In the genomic region with DNA sequence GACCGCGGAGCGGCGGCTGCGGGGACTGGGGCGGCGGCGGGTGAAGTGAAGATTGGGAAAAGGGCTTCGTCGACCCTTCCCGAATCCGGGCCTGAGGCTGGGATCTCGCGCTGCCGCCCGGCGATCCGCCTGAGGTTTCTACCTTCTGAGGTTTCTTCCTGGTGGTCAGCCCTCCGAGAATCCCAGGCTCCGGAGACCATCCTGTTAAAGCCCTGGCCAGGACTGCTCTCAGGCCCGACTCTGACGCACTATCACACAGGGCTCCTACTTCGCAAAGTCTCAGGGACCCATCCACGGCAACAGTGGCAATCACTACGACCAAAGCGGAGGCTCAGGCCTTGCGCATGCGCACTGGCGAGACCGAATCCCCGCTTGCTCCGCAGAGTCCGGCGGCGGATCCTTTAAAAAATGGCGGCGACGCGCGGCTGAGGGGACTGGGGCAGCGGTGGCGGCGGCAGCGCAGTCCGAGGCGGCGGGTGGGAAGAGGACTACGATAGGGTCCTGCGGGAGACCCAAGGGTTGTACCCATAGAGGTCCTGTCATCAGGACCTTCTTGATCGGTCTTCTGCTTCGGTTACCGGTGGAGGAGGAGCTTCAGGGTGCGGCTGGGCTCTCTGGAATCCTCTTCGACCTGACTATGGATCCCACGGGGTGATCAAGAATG, we compare ENCODE assay signal across 8 cellular contexts.
A peak's percentile ranks its signal among the peaks of the same experiment; 100 is the strongest.
DNase-seq lines count a peak whose midpoint lies in the region; ATAC-seq lines count a peak whose summit lies in the region.
"Not testable (repeated sequence)": the region's sequence is repeated elsewhere in the genome, so short reads cannot be mapped to it uniquely, and the experiment has no call there.

No MANE protein-coding gene starts in this region.

- H3K27ac ChIP-seq in substantia nigra (ENCODE audit: low read depth, low read length, poor library complexity, severe bottlenecking) = peak overlapping the region; percentile 45

- ATAC-seq in HG02678 (IDR thresholded peaks at IDR 0.05; ENCODE audit: unreplicated experiment) = peak; percentile 79

- not testable (repeated sequence) for H3K27ac Mint-ChIP-seq in activated naive CD8-positive, alpha-beta T cell

- peaks cover 27% of the 10 kb centered on the region for H3K4me1 Mint-ChIP-seq in activated naive CD8-positive, alpha-beta T cell (ENCODE audit: low read depth)

- not testable (repeated sequence) for H3K9me3 Mint-ChIP-seq in activated naive CD8-positive, alpha-beta T cell (ENCODE audit: low read depth)

- intact Hi-C loops in posterior vena cava (cut with DNase I) = not testable (repeated sequence)

- H3K36me3 Mint-ChIP-seq in activated naive CD8-positive, alpha-beta T cell = not testable (repeated sequence)

- H3K4me3 Mint-ChIP-seq in activated naive CD8-positive, alpha-beta T cell = peak overlapping the region; percentile 90

- H3K27me3 Mint-ChIP-seq in activated naive CD8-positive, alpha-beta T cell = peaks cover 16% of the 10 kb centered on the region

- peak; percentile 84 for DNase-seq in ELR (ENCODE audit: low read depth)
- peak; percentile 35 for DNase-seq in NCI-H1694 (lab: John Stamatoyannopoulos, UW)
- peak; percentile 35 for DNase-seq in T-helper 22 cell (ENCODE audit: low read depth)
- DNase-seq in glomerular visceral epithelial cell (ENCODE audit: extremely low spot score) = peak; percentile 90
- peak; percentile 91 for DNase-seq in posterior vena cava (ENCODE audit: low spot score)
- DNase-seq in substantia nigra (lab: John Stamatoyannopoulos, UW) = peak in 48 of 49 donors; percentile 19 to 88 (median 72)

Comparison
In these comparisons a context has a peak if more than half of its experiments do, and no peak if none do; other contexts are left out.
1. Peak in every context shown above with its lines: DNase-seq, ATAC-seq and H3K27ac ChIP-seq.
2. DNase-seq: peak in every context shown above with its lines; median percentile 91 in posterior vena cava; 90 in glomerular visceral epithelial cell; 84 in ELR; 72 in substantia nigra; 35 in NCI-H1694; 35 in T-helper 22 cell.